Comparison of ENCODE assay signal across 8 cellular contexts in genomic region chrX:19990225-19990518, GRCh38.
DNase-seq lines count a peak whose midpoint lies in the region; ATAC-seq and TF ChIP-seq lines count a peak whose summit lies in the region.

No MANE protein-coding gene starts in this region.

- ATAC-seq in GM18511 (IDR thresholded peaks at IDR 0.05; ENCODE audit: unreplicated experiment) (peak; percentile 31), HG03045 (IDR thresholded peaks at IDR 0.05; ENCODE audit: unreplicated experiment) (peak; percentile 27)

- H2AFZ ChIP-seq in ACC112 (ENCODE audit: low read length, unreplicated experiment), result peak overlapping the region; percentile 75

- no peak for DNase-seq in WERI-Rb-1
- DNase-seq in glomerular visceral epithelial cell (ENCODE audit: extremely low spot score), result peak; percentile 0
- no peak for DNase-seq in NCI-H128 (lab: John Stamatoyannopoulos, UW; ENCODE audit: unreplicated experiment)
- no peak for DNase-seq in COR-L47 (lab: John Stamatoyannopoulos, UW)

- TF ChIP-seq CTCF in WERI-Rb-1 (IDR thresholded peaks at IDR 0.05; ENCODE audit: low read depth, low read length), result no peak

- peaks cover 20% of the 10 kb centered on the region for H3K79me2 ChIP-seq in ACC112 (ENCODE audit: control insufficient read depth, insufficient read depth, low read length, unreplicated experiment)

- H3K4me1 ChIP-seq in ACC112 (ENCODE audit: control insufficient read depth, insufficient read depth, low read length, unreplicated experiment) (peaks cover 4% of the 10 kb centered on the region), rectal smooth muscle tissue (ENCODE audit: control insufficient read depth, insufficient read depth, low read length) (no peaks in the 10 kb centered on the region)

- peak overlapping the region; percentile 97 for H3K4me3 ChIP-seq in ACC112 (ENCODE audit: low read depth, low read length)
- peak overlapping the region; percentile 71 for H3K4me3 ChIP-seq in WERI-Rb-1 (ENCODE audit: low read depth, low read length)
- H3K4me3 ChIP-seq in rectal smooth muscle tissue (ENCODE audit: low read length), result peak overlapping the region; percentile 71

- no peaks in the 10 kb centered on the region for H3K27me3 ChIP-seq in ACC112 (ENCODE audit: insufficient read depth, low read length)
- no peaks in the 10 kb centered on the region for H3K27me3 ChIP-seq in WERI-Rb-1 (ENCODE audit: insufficient read depth, low read depth, severe bottlenecking)
- no peaks in the 10 kb centered on the region for H3K27me3 ChIP-seq in rectal smooth muscle tissue (ENCODE audit: control insufficient read depth, insufficient read depth, low read length)

- H3K36me3 ChIP-seq in ACC112 (ENCODE audit: insufficient read depth, low read length), result 0 out of 2 replicates have a peak, but pooled peaks cover 3% of the 10 kb centered on the region
- H3K36me3 ChIP-seq in WERI-Rb-1, result no peaks in the 10 kb centered on the region; the same call in 1 of the 2 replicates
- no peaks in the 10 kb centered on the region for H3K36me3 ChIP-seq in rectal smooth muscle tissue (ENCODE audit: control insufficient read depth, insufficient read depth, low read length)

- H3K27ac ChIP-seq in ACC112 (ENCODE audit: low read depth, low read length), result no peak overlapping the region
- peak overlapping the region; percentile 40 for H3K27ac ChIP-seq in WERI-Rb-1
- H3K27ac ChIP-seq in rectal smooth muscle tissue (ENCODE audit: low read depth, low read length), result peak overlapping the region; percentile 51

- no peak overlapping the region for H3K9ac ChIP-seq in rectal smooth muscle tissue (ENCODE audit: low read length)

- no peaks in the 10 kb centered on the region for H3K9me3 ChIP-seq in WERI-Rb-1 (ENCODE audit: severe bottlenecking)
